Comparison of ENCODE assay signal across 1 cellular context in the genomic region with DNA sequence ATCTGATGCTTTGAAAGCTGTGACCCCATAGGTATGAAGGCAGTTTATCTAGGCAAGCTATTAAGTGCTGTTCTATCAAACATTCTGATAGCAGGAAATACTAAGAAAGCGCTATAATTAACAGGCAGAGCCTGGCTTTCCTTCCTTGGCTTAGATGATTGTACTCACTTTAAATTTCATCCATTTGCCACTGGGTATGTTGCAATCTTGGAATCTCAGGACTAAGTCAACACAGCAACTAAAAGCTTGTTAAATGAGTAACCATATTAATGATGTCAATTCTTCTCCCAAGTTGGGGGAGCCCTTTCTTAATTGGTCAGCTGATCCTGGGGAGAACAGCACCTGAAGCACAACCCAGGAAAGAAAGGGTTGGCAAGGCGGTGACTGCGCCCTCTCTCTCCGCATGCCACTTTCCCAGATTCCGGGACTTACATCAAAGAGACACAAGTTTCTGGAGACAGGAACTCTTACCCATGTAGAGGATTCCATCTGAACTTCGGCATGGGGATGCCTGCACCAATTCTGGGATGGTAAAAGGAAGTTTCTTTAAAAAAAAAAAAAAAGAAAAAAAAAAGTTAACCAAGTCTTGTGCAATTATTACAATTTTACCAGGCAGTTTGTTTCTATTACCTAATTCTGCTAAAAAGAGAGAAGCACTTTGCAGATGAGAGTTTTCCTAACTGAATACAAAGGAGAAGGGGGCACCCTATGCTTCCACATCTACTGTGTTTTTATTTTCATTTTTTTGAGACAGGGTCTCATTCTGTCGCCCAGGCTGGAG.
TF ChIP-seq lines count a peak whose summit lies in the region.

No MANE protein-coding gene starts in this region.

TF ChIP-seq in GM12878, 131 proteins besides CTCF, POLR2A, EP300 and RAD21:
- TF ChIP-seq, protein P1, sequence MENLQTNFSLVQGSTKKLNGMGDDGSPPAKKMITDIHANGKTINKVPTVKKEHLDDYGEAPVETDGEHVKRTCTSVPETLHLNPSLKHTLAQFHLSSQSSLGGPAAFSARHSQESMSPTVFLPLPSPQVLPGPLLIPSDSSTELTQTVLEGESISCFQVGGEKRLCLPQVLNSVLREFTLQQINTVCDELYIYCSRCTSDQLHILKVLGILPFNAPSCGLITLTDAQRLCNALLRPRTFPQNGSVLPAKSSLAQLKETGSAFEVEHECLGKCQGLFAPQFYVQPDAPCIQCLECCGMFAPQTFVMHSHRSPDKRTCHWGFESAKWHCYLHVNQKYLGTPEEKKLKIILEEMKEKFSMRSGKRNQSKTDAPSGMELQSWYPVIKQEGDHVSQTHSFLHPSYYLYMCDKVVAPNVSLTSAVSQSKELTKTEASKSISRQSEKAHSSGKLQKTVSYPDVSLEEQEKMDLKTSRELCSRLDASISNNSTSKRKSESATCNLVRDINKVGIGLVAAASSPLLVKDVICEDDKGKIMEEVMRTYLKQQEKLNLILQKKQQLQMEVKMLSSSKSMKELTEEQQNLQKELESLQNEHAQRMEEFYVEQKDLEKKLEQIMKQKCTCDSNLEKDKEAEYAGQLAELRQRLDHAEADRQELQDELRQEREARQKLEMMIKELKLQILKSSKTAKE (IDR thresholded peaks at IDR 0.05; ENCODE audit: low read depth, poor library complexity, severe bottlenecking), result peak; percentile 7
- TF ChIP-seq KDM1A (IDR thresholded peaks at IDR 0.05; ENCODE audit: borderline replicate concordance) (no peak), MTA2 (IDR thresholded peaks at IDR 0.05; ENCODE audit: low read depth) (peak; percentile 42; the same call in 1 of the 2 replicates), TCF7 (IDR thresholded peaks at IDR 0.05; ENCODE audit: borderline replicate concordance) (0 out of 2 replicates have a peak, but pooled peaks have one; percentile 44), NR2F1 (conservative IDR thresholded peaks at IDR 0.05) (0 out of 2 replicates have a peak, but pooled peaks have one; percentile 10), ZNF217 (IDR thresholded peaks at IDR 0.05) (peak; percentile 39; the same call in 1 of the 2 replicates), NFXL1 (IDR thresholded peaks at IDR 0.05; ENCODE audit: borderline replicate concordance) (no peak), SREBF1 (IDR thresholded peaks at IDR 0.05; ENCODE audit: low read length) (no peak), MXI1 (IDR thresholded peaks at IDR 0.05; ENCODE audit: low read depth, low read length) (0 out of 2 replicates have a peak, but pooled peaks have one; percentile 9)
- TF ChIP-seq, protein P2, sequence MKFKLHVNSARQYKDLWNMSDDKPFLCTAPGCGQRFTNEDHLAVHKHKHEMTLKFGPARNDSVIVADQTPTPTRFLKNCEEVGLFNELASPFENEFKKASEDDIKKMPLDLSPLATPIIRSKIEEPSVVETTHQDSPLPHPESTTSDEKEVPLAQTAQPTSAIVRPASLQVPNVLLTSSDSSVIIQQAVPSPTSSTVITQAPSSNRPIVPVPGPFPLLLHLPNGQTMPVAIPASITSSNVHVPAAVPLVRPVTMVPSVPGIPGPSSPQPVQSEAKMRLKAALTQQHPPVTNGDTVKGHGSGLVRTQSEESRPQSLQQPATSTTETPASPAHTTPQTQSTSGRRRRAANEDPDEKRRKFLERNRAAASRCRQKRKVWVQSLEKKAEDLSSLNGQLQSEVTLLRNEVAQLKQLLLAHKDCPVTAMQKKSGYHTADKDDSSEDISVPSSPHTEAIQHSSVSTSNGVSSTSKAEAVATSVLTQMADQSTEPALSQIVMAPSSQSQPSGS (IDR thresholded peaks at IDR 0.05; ENCODE audit: low read length), result peak; percentile 27; the same call in 1 of the 2 replicates
- TF ChIP-seq, protein P3, sequence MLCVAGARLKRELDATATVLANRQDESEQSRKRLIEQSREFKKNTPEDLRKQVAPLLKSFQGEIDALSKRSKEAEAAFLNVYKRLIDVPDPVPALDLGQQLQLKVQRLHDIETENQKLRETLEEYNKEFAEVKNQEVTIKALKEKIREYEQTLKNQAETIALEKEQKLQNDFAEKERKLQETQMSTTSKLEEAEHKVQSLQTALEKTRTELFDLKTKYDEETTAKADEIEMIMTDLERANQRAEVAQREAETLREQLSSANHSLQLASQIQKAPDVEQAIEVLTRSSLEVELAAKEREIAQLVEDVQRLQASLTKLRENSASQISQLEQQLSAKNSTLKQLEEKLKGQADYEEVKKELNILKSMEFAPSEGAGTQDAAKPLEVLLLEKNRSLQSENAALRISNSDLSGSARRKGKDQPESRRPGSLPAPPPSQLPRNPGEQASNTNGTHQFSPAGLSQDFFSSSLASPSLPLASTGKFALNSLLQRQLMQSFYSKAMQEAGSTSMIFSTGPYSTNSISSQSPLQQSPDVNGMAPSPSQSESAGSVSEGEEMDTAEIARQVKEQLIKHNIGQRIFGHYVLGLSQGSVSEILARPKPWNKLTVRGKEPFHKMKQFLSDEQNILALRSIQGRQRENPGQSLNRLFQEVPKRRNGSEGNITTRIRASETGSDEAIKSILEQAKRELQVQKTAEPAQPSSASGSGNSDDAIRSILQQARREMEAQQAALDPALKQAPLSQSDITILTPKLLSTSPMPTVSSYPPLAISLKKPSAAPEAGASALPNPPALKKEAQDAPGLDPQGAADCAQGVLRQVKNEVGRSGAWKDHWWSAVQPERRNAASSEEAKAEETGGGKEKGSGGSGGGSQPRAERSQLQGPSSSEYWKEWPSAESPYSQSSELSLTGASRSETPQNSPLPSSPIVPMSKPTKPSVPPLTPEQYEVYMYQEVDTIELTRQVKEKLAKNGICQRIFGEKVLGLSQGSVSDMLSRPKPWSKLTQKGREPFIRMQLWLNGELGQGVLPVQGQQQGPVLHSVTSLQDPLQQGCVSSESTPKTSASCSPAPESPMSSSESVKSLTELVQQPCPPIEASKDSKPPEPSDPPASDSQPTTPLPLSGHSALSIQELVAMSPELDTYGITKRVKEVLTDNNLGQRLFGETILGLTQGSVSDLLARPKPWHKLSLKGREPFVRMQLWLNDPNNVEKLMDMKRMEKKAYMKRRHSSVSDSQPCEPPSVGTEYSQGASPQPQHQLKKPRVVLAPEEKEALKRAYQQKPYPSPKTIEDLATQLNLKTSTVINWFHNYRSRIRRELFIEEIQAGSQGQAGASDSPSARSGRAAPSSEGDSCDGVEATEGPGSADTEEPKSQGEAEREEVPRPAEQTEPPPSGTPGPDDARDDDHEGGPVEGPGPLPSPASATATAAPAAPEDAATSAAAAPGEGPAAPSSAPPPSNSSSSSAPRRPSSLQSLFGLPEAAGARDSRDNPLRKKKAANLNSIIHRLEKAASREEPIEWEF (IDR thresholded peaks at IDR 0.05; ENCODE audit: insufficient replicate concordance, low read depth, low read length), result peak; percentile 0
- TF ChIP-seq, protein P4, sequence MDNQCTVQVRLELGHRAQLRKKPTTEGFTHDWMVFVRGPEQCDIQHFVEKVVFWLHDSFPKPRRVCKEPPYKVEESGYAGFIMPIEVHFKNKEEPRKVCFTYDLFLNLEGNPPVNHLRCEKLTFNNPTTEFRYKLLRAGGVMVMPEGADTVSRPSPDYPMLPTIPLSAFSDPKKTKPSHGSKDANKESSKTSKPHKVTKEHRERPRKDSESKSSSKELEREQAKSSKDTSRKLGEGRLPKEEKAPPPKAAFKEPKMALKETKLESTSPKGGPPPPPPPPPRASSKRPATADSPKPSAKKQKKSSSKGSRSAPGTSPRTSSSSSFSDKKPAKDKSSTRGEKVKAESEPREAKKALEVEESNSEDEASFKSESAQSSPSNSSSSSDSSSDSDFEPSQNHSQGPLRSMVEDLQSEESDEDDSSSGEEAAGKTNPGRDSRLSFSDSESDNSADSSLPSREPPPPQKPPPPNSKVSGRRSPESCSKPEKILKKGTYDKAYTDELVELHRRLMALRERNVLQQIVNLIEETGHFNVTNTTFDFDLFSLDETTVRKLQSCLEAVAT (IDR thresholded peaks at IDR 0.05), result 0 out of 2 replicates have a peak, but pooled peaks have one; percentile 8
- TF ChIP-seq, protein P5, sequence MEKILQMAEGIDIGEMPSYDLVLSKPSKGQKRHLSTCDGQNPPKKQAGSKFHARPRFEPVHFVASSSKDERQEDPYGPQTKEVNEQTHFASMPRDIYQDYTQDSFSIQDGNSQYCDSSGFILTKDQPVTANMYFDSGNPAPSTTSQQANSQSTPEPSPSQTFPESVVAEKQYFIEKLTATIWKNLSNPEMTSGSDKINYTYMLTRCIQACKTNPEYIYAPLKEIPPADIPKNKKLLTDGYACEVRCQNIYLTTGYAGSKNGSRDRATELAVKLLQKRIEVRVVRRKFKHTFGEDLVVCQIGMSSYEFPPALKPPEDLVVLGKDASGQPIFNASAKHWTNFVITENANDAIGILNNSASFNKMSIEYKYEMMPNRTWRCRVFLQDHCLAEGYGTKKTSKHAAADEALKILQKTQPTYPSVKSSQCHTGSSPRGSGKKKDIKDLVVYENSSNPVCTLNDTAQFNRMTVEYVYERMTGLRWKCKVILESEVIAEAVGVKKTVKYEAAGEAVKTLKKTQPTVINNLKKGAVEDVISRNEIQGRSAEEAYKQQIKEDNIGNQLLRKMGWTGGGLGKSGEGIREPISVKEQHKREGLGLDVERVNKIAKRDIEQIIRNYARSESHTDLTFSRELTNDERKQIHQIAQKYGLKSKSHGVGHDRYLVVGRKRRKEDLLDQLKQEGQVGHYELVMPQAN (conservative IDR thresholded peaks at IDR 0.05), result no peak; the same call in 1 of the 2 replicates
